In the genomic region with DNA sequence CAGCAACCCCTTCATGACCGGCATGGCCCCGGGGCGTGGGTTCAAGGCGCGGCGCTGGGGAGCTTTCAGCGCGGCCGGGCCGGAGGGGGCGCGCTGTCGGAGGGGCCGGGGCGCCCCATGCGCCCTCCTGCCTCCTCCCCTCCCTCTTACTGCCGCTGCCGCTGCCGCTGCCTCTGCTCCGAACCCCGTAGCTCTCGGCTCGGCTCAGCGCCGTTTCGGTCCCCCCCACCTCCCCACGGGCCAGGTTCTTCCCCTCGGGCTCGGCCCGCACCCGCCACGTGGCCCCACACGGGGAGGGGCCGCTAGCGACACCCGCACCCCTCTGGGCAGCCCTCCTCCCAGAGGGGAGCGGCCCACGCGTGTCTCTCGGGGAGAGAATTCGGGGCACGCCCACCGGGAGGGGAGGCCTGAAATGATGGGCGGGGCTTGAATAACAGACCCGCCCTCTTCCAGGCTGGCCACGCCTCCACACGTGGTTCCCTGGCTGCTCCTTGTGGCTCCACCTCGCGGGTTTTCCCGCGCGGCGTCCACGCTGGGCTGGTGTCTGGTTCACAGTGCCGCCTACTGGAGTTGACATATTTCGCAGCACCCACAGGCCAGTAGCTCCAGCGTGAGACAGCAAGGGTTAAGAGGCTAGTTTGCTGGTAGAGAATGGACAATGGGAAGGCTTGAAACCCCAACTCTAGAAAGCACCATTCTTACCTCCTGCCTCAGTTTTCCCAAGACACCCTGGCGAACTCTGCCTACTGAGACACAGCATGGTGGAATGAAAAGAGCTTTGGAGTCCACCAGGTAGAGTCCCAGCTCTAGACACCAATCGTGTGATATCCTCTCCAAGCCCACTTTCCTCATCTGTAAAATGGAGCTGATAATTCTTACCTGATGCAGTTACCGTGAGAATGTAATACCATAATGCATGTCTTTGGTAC, we compare ENCODE assay signal across 8 cellular contexts. TPM values are rescaled to one million over a fixed set of nuclear protein-coding genes. Genes with fewer than 3 reads are reported as not detected.
DNase-seq lines count a peak whose midpoint lies in the region; ATAC-seq lines count a peak whose summit lies in the region.

A gene (minus strand): TSS at position 221 of the 929 bp plus-strand sequence. CDS start 197 bp downstream, at position 24.

- DNase-seq in ELR (ENCODE audit: low read depth) (peak; percentile 71), NCI-H524 treated with DMSO at 0.1 percent for 48 hours (lab: John Stamatoyannopoulos, UW) (peak; percentile 24), memory B cell (ENCODE audit: low spot score in 2 of 2) (peak; percentile 82 to 84), cortex of kidney (lab: John Stamatoyannopoulos, UW) (no peak)
- peak; percentile 89 for DNase-seq in activated CD8-positive, alpha-beta T cell treated with anti-CD3 and anti-CD28 coated beads, Interleukin-2, amount 10 ng/mL, durations not matched to agents 7 days and 5 days
- peak; percentile 80 to 89 (median 86) for DNase-seq in effector memory CD4-positive, alpha-beta T cell
- peak; percentile 85 to 89 (median 87) for DNase-seq in stimulated activated CD4-positive, alpha-beta T cell treated with anti-CD3 and anti-CD28 coated beads, TNF-alpha, amount 100 ng/mL, for 48 hours (ENCODE audit: low read depth in 3 of 3)

- no peaks in the 10 kb centered on the region for H3K9me3 ChIP-seq in effector memory CD4-positive, alpha-beta T cell (ENCODE audit: control insufficient read depth, low read length)

- POLR2A ChIA-PET in activated CD8-positive, alpha-beta T cell treated with anti-CD3 and anti-CD28 coated beads, Interleukin-2, amount 10 ng/mL, durations not matched to agents 7 days and 5 days (lab: Charles Lee) = interaction anchor here (1.0 to 2.3 kb wide), 5 partner anchors 13 to 69 kb away, joined by 3 to 6 read pairs (median 5); a partner anchor contains a TSS

- H3K27ac ChIP-seq in effector memory CD4-positive, alpha-beta T cell (ENCODE audit: insufficient read depth, low read length, poor library complexity, severe bottlenecking) = no peak within 1 kb of the TSS

- H3K27me3 Mint-ChIP-seq in activated CD8-positive, alpha-beta T cell treated with anti-CD3 and anti-CD28 coated beads, Interleukin-2, amount 10 ng/mL, durations not matched to agents 7 days and 5 days (ENCODE audit: low read depth) = peaks cover 30% of the 10 kb centered on the region
- no peaks in the 10 kb centered on the region for H3K27me3 Mint-ChIP-seq in memory B cell

- H3K4me1 Mint-ChIP-seq in activated CD8-positive, alpha-beta T cell treated with anti-CD3 and anti-CD28 coated beads, Interleukin-2, amount 10 ng/mL, durations not matched to agents 7 days and 5 days (ENCODE audit: low read depth) = peaks cover 52% of the 10 kb centered on the region
- peaks cover 36% of the 10 kb centered on the region for H3K4me1 Mint-ChIP-seq in memory B cell

- ATAC-seq in HG03280 (IDR thresholded peaks at IDR 0.05; ENCODE audit: unreplicated experiment) (peak; percentile 56), memory B cell (ENCODE audit: low read depth) (peak; percentile 58)
- ATAC-seq in activated CD8-positive, alpha-beta T cell treated with anti-CD3 and anti-CD28 coated beads, Interleukin-2, amount 10 ng/mL, durations not matched to agents 7 days and 5 days = peak; percentile 66

- H3K36me3 Mint-ChIP-seq in activated CD8-positive, alpha-beta T cell treated with anti-CD3 and anti-CD28 coated beads, Interleukin-2, amount 10 ng/mL, durations not matched to agents 7 days and 5 days (ENCODE audit: low read depth) = no peaks in the 10 kb centered on the region
- no peaks in the 10 kb centered on the region for H3K36me3 Mint-ChIP-seq in memory B cell

- CTCF ChIA-PET in activated CD8-positive, alpha-beta T cell treated with anti-CD3 and anti-CD28 coated beads, Interleukin-2, amount 10 ng/mL, durations not matched to agents 7 days and 5 days (lab: Charles Lee) = interaction anchor here (0.7 to 7.2 kb wide), 31 partner anchors 15 to 250 kb away, joined by 3 to 72 read pairs (median 5); a partner anchor contains a TSS

- no peaks in the 10 kb centered on the region for H3K9me3 Mint-ChIP-seq in activated CD8-positive, alpha-beta T cell treated with anti-CD3 and anti-CD28 coated beads, Interleukin-2, amount 10 ng/mL, durations not matched to agents 7 days and 5 days (ENCODE audit: insufficient read depth)
- H3K9me3 Mint-ChIP-seq in memory B cell = no peaks in the 10 kb centered on the region

- no peaks in the 10 kb centered on the region for H3K36me3 ChIP-seq in effector memory CD4-positive, alpha-beta T cell (ENCODE audit: control insufficient read depth, insufficient read depth, low read length)

- H3K4me1 ChIP-seq in effector memory CD4-positive, alpha-beta T cell (ENCODE audit: control insufficient read depth, insufficient read depth, low read length, poor library complexity, severe bottlenecking) = peaks cover 41% of the 10 kb centered on the region

- H3K4me3 Mint-ChIP-seq in activated CD8-positive, alpha-beta T cell treated with anti-CD3 and anti-CD28 coated beads, Interleukin-2, amount 10 ng/mL, durations not matched to agents 7 days and 5 days = peak within 1 kb of the TSS; percentile 46
- H3K4me3 Mint-ChIP-seq in memory B cell = peak within 1 kb of the TSS; percentile 79

- no peak within 1 kb of the TSS for H3K27ac Mint-ChIP-seq in activated CD8-positive, alpha-beta T cell treated with anti-CD3 and anti-CD28 coated beads, Interleukin-2, amount 10 ng/mL, durations not matched to agents 7 days and 5 days
- H3K27ac Mint-ChIP-seq in memory B cell = peak within 1 kb of the TSS; percentile 50

- peak within 1 kb of the TSS; percentile 53 for H3K4me3 ChIP-seq in effector memory CD4-positive, alpha-beta T cell (ENCODE audit: insufficient read depth, low read depth, low read length, poor library complexity, severe bottlenecking)

- H3K27me3 ChIP-seq in effector memory CD4-positive, alpha-beta T cell (replicated peaks; ENCODE audit: control insufficient read depth, insufficient read depth, low read length, poor library complexity, severe bottlenecking) = no peaks in the 10 kb centered on the region

RNA-seq across cellular contexts. Expression of the gene that starts here (rescaled TPM):
- under 1 TPM; 0.05 to 0.13 TPM for total RNA-seq in activated CD8-positive, alpha-beta T cell treated with anti-CD3 and anti-CD28 coated beads, Interleukin-2, amount 10 ng/mL, durations not matched to agents 7 days and 5 days

Comparison
In these comparisons a context has a peak if more than half of its experiments do, and no peak if none do; other contexts are left out.
1. Peak in DNase-seq and ATAC-seq in activated CD8-positive, alpha-beta T cell treated with anti-CD3 and anti-CD28 coated beads, Interleukin-2, amount 10 ng/mL, durations not matched to agents 7 days and 5 days; RNA of the gene not detected or under 1 TPM.